ENCODE assay signal across 12 cellular contexts in the genomic region with DNA sequence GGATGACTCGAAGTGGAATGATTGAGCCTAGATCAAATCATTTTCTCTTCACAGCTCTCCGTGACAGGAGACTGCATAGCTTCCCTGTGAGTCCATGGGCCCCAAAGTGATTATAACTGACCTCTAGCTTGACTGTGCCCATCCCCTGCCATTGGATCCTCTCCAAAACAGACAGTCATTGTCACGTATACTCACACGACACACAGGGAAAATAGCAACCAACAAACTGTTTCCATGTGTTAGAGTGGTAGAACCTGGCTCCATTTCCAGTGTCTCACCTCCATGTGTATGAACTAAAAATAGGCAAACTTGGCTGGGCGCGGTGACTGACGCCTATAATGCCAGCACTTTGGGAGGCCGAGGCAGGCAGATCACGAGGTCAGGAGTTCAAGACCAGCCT. TPM values are rescaled to one million over a fixed set of nuclear protein-coding genes. Genes with fewer than 3 reads are reported as not detected.
DNase-seq lines count a peak whose midpoint lies in the region; ATAC-seq and TF ChIP-seq lines count a peak whose summit lies in the region.
"Had no signal": no experiment of that assay in that cellular context is flagged by ENCODE, and none has a peak within 500 bp of the region (broad histone marks: within the 10 kb centered on the region; RNA-seq: fewer than 3 reads in every experiment).

No MANE protein-coding gene starts in this region.

- DNase-seq in GM04503 (ENCODE audit: low read depth) (peak; percentile 100), PC-3 (peak; percentile 72), fibroblast of lung (ENCODE audit: low read depth in 2 of 2) (peak in 1 of 2 donors; percentile 37), psoas muscle (peak in 1 of 2 donors; percentile 86), NCI-H2196 treated with DMSO at 0.1 percent for 48 hours (lab: John Stamatoyannopoulos, UW; ENCODE audit: unreplicated experiment) (no peak), dermis blood vessel endothelial cell (no peak)
- DNase-seq in activated CD4-positive, alpha-beta T cell treated with anti-CD3 and anti-CD28 coated beads for 4 hours = no peak
- DNase-seq: activated B cell treated with CpG ODN at 0.5 μM for 24 hours; activated T-cell treated with anti-CD3 and anti-CD28 coated beads, Interleukin-2, amount 50 U/mL, for 1 hour; erythroblast; NCI-H526 had no signal

- H3K9ac ChIP-seq in PC-3 (ENCODE audit: low read length) (no peak overlapping the region), fibroblast of lung (ENCODE audit: insufficient read depth, low read length) (no peak overlapping the region)

- TF ChIP-seq CTCF in PC-3 (conservative IDR thresholded peaks at IDR 0.05; ENCODE audit: low read depth, low read length) (no peak), fibroblast of lung (conservative IDR thresholded peaks at IDR 0.05 in 1 of 2, IDR thresholded peaks at IDR 0.05 in 1 of 2; ENCODE audit: low read depth in 1 of 2, low read length in 2 of 2) (no peak), psoas muscle (IDR thresholded peaks at IDR 0.05) (no peak)

- no peak overlapping the region for H3K4me2 ChIP-seq in PC-3 (ENCODE audit: low read length)
- no peak overlapping the region for H3K4me2 ChIP-seq in fibroblast of lung (ENCODE audit: extremely low read depth, insufficient read depth, low read length)

- ATAC-seq in PC-3 (peak; percentile 50), psoas muscle (peak; percentile 84 to 89 (median 86)), HG02870 (IDR thresholded peaks at IDR 0.05; ENCODE audit: unreplicated experiment) (no peak)

- 27 to 34% (median 29%) methylated on average over 9 of the region's 9 CpGs for WGBS in psoas muscle, 3 donors

- no peaks in the 10 kb centered on the region for H3K9me2 ChIP-seq in PC-3 (replicated peaks; ENCODE audit: low read length)

- H3K36me3 ChIP-seq in PC-3 (ENCODE audit: low read depth, low read length) (no peaks in the 10 kb centered on the region; the same call in 1 of the 2 replicates), fibroblast of lung (ENCODE audit: control insufficient read depth, insufficient read depth, low read length) (no peaks in the 10 kb centered on the region), psoas muscle (ENCODE audit: insufficient read depth in 1 of 2, low read depth in 1 of 2) (no peaks in the 10 kb centered on the region)

- POLR2A ChIA-PET in PC-3 (lab: Charles Lee; ENCODE audit: unreplicated experiment) = no interaction called here

- H3K4me1 ChIP-seq in PC-3 (ENCODE audit: insufficient read depth, low read length) (peaks cover 19% of the 10 kb centered on the region), fibroblast of lung (ENCODE audit: control insufficient read depth, extremely low read depth, insufficient read depth, low read length) (peaks cover 16% of the 10 kb centered on the region), psoas muscle (peaks cover 65% of the 10 kb centered on the region)

- no peaks in the 10 kb centered on the region for H3F3A ChIP-seq in PC-3 (ENCODE audit: low read length, unreplicated experiment)

- H2AFZ ChIP-seq in PC-3 (ENCODE audit: low read length) = no peak overlapping the region
- no peak overlapping the region for H2AFZ ChIP-seq in fibroblast of lung (ENCODE audit: low read length)

- H3K79me2 ChIP-seq in PC-3 (ENCODE audit: low read length) (no peaks in the 10 kb centered on the region), fibroblast of lung (ENCODE audit: control insufficient read depth, insufficient read depth, low read length) (no peaks in the 10 kb centered on the region)

- H4K20me1 ChIP-seq in PC-3 (ENCODE audit: low read length) (no peaks in the 10 kb centered on the region), fibroblast of lung (ENCODE audit: control insufficient read depth, extremely low read depth, insufficient read depth, low read length) (no peaks in the 10 kb centered on the region)

- H3K9me3 ChIP-seq in PC-3 (ENCODE audit: low read length) (no peaks in the 10 kb centered on the region), fibroblast of lung (ENCODE audit: control insufficient read depth, insufficient read depth, low read depth, low read length) (no peaks in the 10 kb centered on the region), psoas muscle (no peaks in the 10 kb centered on the region)

- H3K4me3 ChIP-seq in PC-3 (ENCODE audit: low read length) (no peak overlapping the region), fibroblast of lung (replicated peaks in 1 of 4; ENCODE audit: control extremely low read depth in 1 of 4, insufficient read depth in 1 of 4, low read depth in 3 of 4, low read length in 4 of 4) (no peak overlapping the region), psoas muscle (no peak overlapping the region)

- H3K27me3 ChIP-seq in PC-3 (ENCODE audit: low read length) = no peaks in the 10 kb centered on the region
- no peaks in the 10 kb centered on the region for H3K27me3 ChIP-seq in fibroblast of lung (ENCODE audit: control insufficient read depth, insufficient read depth, low read length)
- no peaks in the 10 kb centered on the region for H3K27me3 ChIP-seq in psoas muscle (ENCODE audit: insufficient read depth in 3 of 3, low read length in 2 of 3)

- H3K27ac ChIP-seq in PC-3 (ENCODE audit: low read length) (peak overlapping the region; percentile 78), fibroblast of lung (ENCODE audit: insufficient read depth, low read length) (peak overlapping the region; percentile 62), psoas muscle (peak overlapping the region; percentile 91)

- BruUV-seq in PC-3 (replicated peaks; lab: Mats Ljungman, UMichigan) = no TSS peak

- CTCF ChIA-PET in PC-3 (lab: Charles Lee) = no interaction called here

- intact Hi-C loops in PC-3 (cut with micrococcal nuclease) = no loop called here
- intact Hi-C loops in psoas muscle (cut with DNase I) = no loop called here

RNA-seq across cellular contexts. Expression of gene NPAS1, which starts 48.8 kb away (rescaled TPM):
- 1.1 and 1.6 TPM in 2 replicates for total RNA-seq in PC-3 (2014; rRNA removed)
- 0.26 and 0.33 TPM in 2 replicates for total RNA-seq in fibroblast of lung
- polyA plus RNA-seq in fibroblast of lung = 0.22 and 0.34 TPM in 2 replicates
- 0.84 and 0.88 TPM in 2 replicates for polyA plus RNA-seq in fibroblast of lung (2012)
- 0.44 and 0.71 TPM in 2 replicates for polyA minus RNA-seq in fibroblast of lung (ENCODE audit: low replicate concordance)
- total RNA-seq in psoas muscle = under 1 TPM in 2 of 4 donors, not detected in 2; 0.18 to 0.23 TPM
- polyA plus RNA-seq in psoas muscle = under 1 TPM in 2 of 3 donors, not detected in 1; 0.04 to 0.18 TPM
- total RNA-seq in dermis blood vessel endothelial cell = 0.05 and 0.17 TPM in 2 replicates

Comparison
In these comparisons a context has a peak if more than half of its experiments do, and no peak if none do; other contexts are left out.
1. DNase-seq: peak in GM04503 (single experiment) and PC-3 (single experiment); none in NCI-H2196 treated with DMSO at 0.1 percent for 48 hours (single experiment), dermis blood vessel endothelial cell (single experiment) and activated CD4-positive, alpha-beta T cell treated with anti-CD3 and anti-CD28 coated beads for 4 hours (0 of 2).
2. Peak in every context shown above with its lines, with median percentiles within 50 percentile points of each other: H3K27ac ChIP-seq.